In genomic region chr19:49120325-49120683, GRCh38 we compare ENCODE assay signal across 9 cellular contexts. TPM values are rescaled to one million over a fixed set of nuclear protein-coding genes. Genes with fewer than 3 reads are reported as not detected.
DNase-seq lines count a peak whose midpoint lies in the region; ATAC-seq, FAIRE-seq and TF ChIP-seq lines count a peak whose summit lies in the region.
"Had no signal": no experiment of that assay in that cellular context is flagged by ENCODE, and none has a peak within 500 bp of the region (broad histone marks: within the 10 kb centered on the region; RNA-seq: fewer than 3 reads in every experiment).

No MANE protein-coding gene starts in this region.

- H3K36me3 Mint-ChIP-seq in activated naive CD4-positive, alpha-beta T cell treated with anti-CD3 and anti-CD28 coated beads, Interleukin-2, amount 50 U/mL, for 24 hours: no peaks in the 10 kb centered on the region
- no peaks in the 10 kb centered on the region for H3K36me3 Mint-ChIP-seq in activated naive CD4-positive, alpha-beta T cell treated with anti-CD3 and anti-CD28 coated beads, Interleukin-2, amount 50 U/mL, for 72 hours
- peaks cover 4% of the 10 kb centered on the region for H3K36me3 Mint-ChIP-seq in activated CD4-positive, alpha-beta memory T cell treated with anti-CD3 and anti-CD28 coated beads, Interleukin-2, amount 10 ng/mL, durations not matched to agents 7 days and 5 days (ENCODE audit: low read depth)

- no peak for TF ChIP-seq EP300 in tibial nerve (IDR thresholded peaks at IDR 0.05)

- POLR2A ChIA-PET in activated CD4-positive, alpha-beta memory T cell treated with anti-CD3 and anti-CD28 coated beads, Interleukin-2, amount 10 ng/mL, durations not matched to agents 7 days and 5 days (lab: Charles Lee): interaction anchor here (1.2 kb wide), 1 partner anchor 9 kb away, joined by 3 read pairs; no protein-coding TSS in a partner anchor

- no peak overlapping the region for H2AFZ ChIP-seq in keratinocyte (ENCODE audit: control insufficient read depth, low read length)

- peaks cover 34% of the 10 kb centered on the region for H3K4me1 Mint-ChIP-seq in activated naive CD4-positive, alpha-beta T cell treated with anti-CD3 and anti-CD28 coated beads, Interleukin-2, amount 50 U/mL, for 24 hours
- H3K4me1 Mint-ChIP-seq in activated CD4-positive, alpha-beta memory T cell treated with anti-CD3 and anti-CD28 coated beads, Interleukin-2, amount 10 ng/mL, durations not matched to agents 7 days and 5 days: peaks cover 31% of the 10 kb centered on the region

- H3K9me1 ChIP-seq in keratinocyte (ENCODE audit: control insufficient read depth, extremely low read depth, insufficient read depth, low read length): no peaks in the 10 kb centered on the region

- no peak for ATAC-seq in activated naive CD4-positive, alpha-beta T cell treated with anti-CD3 and anti-CD28 coated beads, Interleukin-2, amount 50 U/mL, for 72 hours
- no peak for ATAC-seq in upper lobe of right lung

- no peaks in the 10 kb centered on the region for H3K27me3 ChIP-seq in keratinocyte (ENCODE audit: control insufficient read depth, extremely low read depth, insufficient read depth, low read length)
- peaks cover 0 to 7% of the 10 kb centered on the region in 2 donors for H3K27me3 ChIP-seq in tibial nerve
- no peaks in the 10 kb centered on the region for H3K27me3 ChIP-seq in upper lobe of right lung

- peak overlapping the region; percentile 81 for H3K4me3 Mint-ChIP-seq in activated naive CD4-positive, alpha-beta T cell treated with anti-CD3 and anti-CD28 coated beads, Interleukin-2, amount 50 U/mL, for 24 hours
- H3K4me3 Mint-ChIP-seq in activated CD4-positive, alpha-beta memory T cell treated with anti-CD3 and anti-CD28 coated beads, Interleukin-2, amount 10 ng/mL, durations not matched to agents 7 days and 5 days: peak overlapping the region; percentile 45

- 15 to 16% methylated on average over 11 to 12 of the region's 16 CpGs for WGBS in tibial nerve, 2 donors

- TF ChIP-seq CTCF in keratinocyte (optimal IDR thresholded peaks at IDR 0.05 in 1 of 3, IDR thresholded peaks at IDR 0.05 in 1 of 3, conservative IDR thresholded peaks at IDR 0.05 in 1 of 3; ENCODE audit: extremely low read depth in 1 of 3, insufficient read depth in 2 of 3, low read length in 3 of 3): no peak
- TF ChIP-seq CTCF in tibial nerve (IDR thresholded peaks at IDR 0.05): no peak
- no peak for TF ChIP-seq CTCF in upper lobe of right lung (IDR thresholded peaks at IDR 0.05)

- no peaks in the 10 kb centered on the region for H3K9me3 Mint-ChIP-seq in activated naive CD4-positive, alpha-beta T cell treated with anti-CD3 and anti-CD28 coated beads, Interleukin-2, amount 50 U/mL, for 24 hours
- no peaks in the 10 kb centered on the region for H3K9me3 Mint-ChIP-seq in activated naive CD4-positive, alpha-beta T cell treated with anti-CD3 and anti-CD28 coated beads, Interleukin-2, amount 50 U/mL, for 72 hours
- no peaks in the 10 kb centered on the region for H3K9me3 Mint-ChIP-seq in activated CD4-positive, alpha-beta memory T cell treated with anti-CD3 and anti-CD28 coated beads, Interleukin-2, amount 10 ng/mL, durations not matched to agents 7 days and 5 days

- peaks cover 16% of the 10 kb centered on the region for H3K4me1 ChIP-seq in keratinocyte (ENCODE audit: control insufficient read depth, extremely low read depth, insufficient read depth, low read length)
- peaks cover 0 to 40% (median 21%) of the 10 kb centered on the region in 4 donors for H3K4me1 ChIP-seq in tibial nerve
- H3K4me1 ChIP-seq in upper lobe of right lung: peaks cover 21% of the 10 kb centered on the region

- intact Hi-C loops in upper lobe of right lung (cut with DNase I): no loop called here

- H3K9me3 ChIP-seq in keratinocyte (ENCODE audit: control insufficient read depth, low read depth, low read length) (no peaks in the 10 kb centered on the region), tibial nerve (no peaks in the 10 kb centered on the region), upper lobe of right lung (no peaks in the 10 kb centered on the region)

- H3K4me2 ChIP-seq in keratinocyte (ENCODE audit: control insufficient read depth, extremely low read depth, insufficient read depth, low read depth, low read length): peak overlapping the region; percentile 88

- no peak for TF ChIP-seq POLR2A in tibial nerve (IDR thresholded peaks at IDR 0.05)

- CTCF ChIA-PET in activated CD4-positive, alpha-beta memory T cell treated with anti-CD3 and anti-CD28 coated beads, Interleukin-2, amount 10 ng/mL, durations not matched to agents 7 days and 5 days (lab: Charles Lee): interaction anchor here (1.8 kb wide), 1 partner anchor 79 kb away, joined by 6 read pairs; no protein-coding TSS in a partner anchor

- no peak for FAIRE-seq in keratinocyte (lab: Jason Lieb, UNC)
- FAIRE-seq: RCC 7860 had no signal

- H4K20me1 ChIP-seq in keratinocyte (ENCODE audit: control insufficient read depth, extremely low read depth, insufficient read depth, low read length): no peaks in the 10 kb centered on the region

- no peaks in the 10 kb centered on the region for H3K27me3 Mint-ChIP-seq in activated naive CD4-positive, alpha-beta T cell treated with anti-CD3 and anti-CD28 coated beads, Interleukin-2, amount 50 U/mL, for 24 hours
- peaks cover 22% of the 10 kb centered on the region for H3K27me3 Mint-ChIP-seq in activated CD4-positive, alpha-beta memory T cell treated with anti-CD3 and anti-CD28 coated beads, Interleukin-2, amount 10 ng/mL, durations not matched to agents 7 days and 5 days

- peak overlapping the region; percentile 55 to 85 (median 68) for H3K4me3 ChIP-seq in keratinocyte (ENCODE audit: control insufficient read depth in 2 of 3, extremely low read depth in 1 of 3, insufficient read depth in 2 of 3, low read depth in 1 of 3, low read length in 3 of 3)
- H3K4me3 ChIP-seq in tibial nerve: peak overlapping the region in 3 of 4 donors; percentile 35 to 65 (median 60)
- H3K4me3 ChIP-seq in upper lobe of right lung: no peak overlapping the region

- peak overlapping the region; percentile 68 for H3K27ac Mint-ChIP-seq in activated naive CD4-positive, alpha-beta T cell treated with anti-CD3 and anti-CD28 coated beads, Interleukin-2, amount 50 U/mL, for 24 hours
- no peak overlapping the region for H3K27ac Mint-ChIP-seq in activated naive CD4-positive, alpha-beta T cell treated with anti-CD3 and anti-CD28 coated beads, Interleukin-2, amount 50 U/mL, for 72 hours
- no peak overlapping the region for H3K27ac Mint-ChIP-seq in activated CD4-positive, alpha-beta memory T cell treated with anti-CD3 and anti-CD28 coated beads, Interleukin-2, amount 10 ng/mL, durations not matched to agents 7 days and 5 days

- no peaks in the 10 kb centered on the region for H3K36me3 ChIP-seq in keratinocyte (ENCODE audit: control insufficient read depth in 2 of 2, extremely low read depth in 1 of 2, insufficient read depth in 2 of 2, low read length in 2 of 2)
- peaks cover 0 to 3% (median 0%) of the 10 kb centered on the region in 3 donors for H3K36me3 ChIP-seq in tibial nerve
- H3K36me3 ChIP-seq in upper lobe of right lung: no peaks in the 10 kb centered on the region

- no peak overlapping the region for H3K27ac ChIP-seq in keratinocyte (ENCODE audit: control insufficient read depth, insufficient read depth, low read length)
- no peak overlapping the region for H3K27ac ChIP-seq in tibial nerve
- H3K27ac ChIP-seq in upper lobe of right lung: no peak overlapping the region

- DNase-seq in activated naive CD4-positive, alpha-beta T cell treated with anti-CD3 and anti-CD28 coated beads, Interleukin-2, amount 50 U/mL, for 72 hours (ENCODE audit: low spot score in 2 of 2): no peak
- no peak for DNase-seq in activated CD4-positive, alpha-beta memory T cell treated with anti-CD3 and anti-CD28 coated beads, Interleukin-2, amount 10 ng/mL, durations not matched to agents 7 days and 5 days
- no peak for DNase-seq in keratinocyte (ENCODE audit: low read depth, low spot score)
- no peak for DNase-seq in tibial nerve (ENCODE audit: low spot score in 2 of 2)
- DNase-seq in AML-193 (lab: John Stamatoyannopoulos, UW): no peak
- DNase-seq in NK-92 (lab: John Stamatoyannopoulos, UW; ENCODE audit: unreplicated experiment): no peak
- no peak for DNase-seq in upper lobe of right lung

- dilution Hi-C loops in keratinocyte (cut with MboI; ENCODE audit: extremely low pct_ligation_motif_present, low sequenced_read_pairs): no loop called here

- no peak overlapping the region for H3K9ac ChIP-seq in keratinocyte (ENCODE audit: control insufficient read depth, extremely low read depth, insufficient read depth, low read length)

- H3K79me2 ChIP-seq in keratinocyte (ENCODE audit: control insufficient read depth, insufficient read depth, low read length): no peaks in the 10 kb centered on the region

RNA-seq across cellular contexts. Expression of gene PPFIA3, which starts 1.0 kb away (rescaled TPM):
- 10 to 100 TPM; 10.3 to 11.3 TPM for total RNA-seq in activated naive CD4-positive, alpha-beta T cell treated with anti-CD3 and anti-CD28 coated beads, Interleukin-2, amount 50 U/mL, for 72 hours
- total RNA-seq in activated CD4-positive, alpha-beta memory T cell treated with anti-CD3 and anti-CD28 coated beads, Interleukin-2, amount 10 ng/mL, durations not matched to agents 7 days and 5 days: 1 to 10 TPM; 2.6 TPM
- 3.0 to 3.4 TPM (median 3.1 TPM) in 3 replicates for polyA plus RNA-seq in keratinocyte
- polyA plus RNA-seq in keratinocyte (2011; ENCODE audit: low read depth): 5.1 TPM
- polyA plus RNA-seq in keratinocyte (2011; cell fraction: cytosol; rRNA removed): 1.5 and 3.2 TPM in 2 replicates
- 5.8 and 7.9 TPM in 2 replicates for polyA plus RNA-seq in keratinocyte (2011; cell fraction: nucleus; rRNA removed)
- polyA plus RNA-seq in keratinocyte (2012; ENCODE audit: low replicate concordance): 4.5 and 7.7 TPM in 2 replicates
- polyA minus RNA-seq in keratinocyte: 2.6 to 4.5 TPM (median 3.4 TPM) in 3 replicates
- 6.5 TPM for polyA minus RNA-seq in keratinocyte (2011; cell fraction: cytosol; rRNA and poly(A)+ RNA removed)
- 2.0 and 3.4 TPM in 2 replicates for polyA minus RNA-seq in keratinocyte (2011; cell fraction: nucleus; rRNA and poly(A)+ RNA removed)
- total RNA-seq in tibial nerve: 1 to 10 TPM; 1.8 to 6.7 (median 3.5) TPM
- total RNA-seq in upper lobe of right lung: 10.7 TPM

RNA-seq across cellular contexts. Expression of gene C19orf73, which starts 1.4 kb away (rescaled TPM):
- total RNA-seq in activated naive CD4-positive, alpha-beta T cell treated with anti-CD3 and anti-CD28 coated beads, Interleukin-2, amount 50 U/mL, for 72 hours: 1 to 10 TPM; 1.1 TPM
- total RNA-seq in activated CD4-positive, alpha-beta memory T cell treated with anti-CD3 and anti-CD28 coated beads, Interleukin-2, amount 10 ng/mL, durations not matched to agents 7 days and 5 days: 1 to 10 TPM; 1.0 TPM
- 0.54 to 0.98 TPM (median 0.71 TPM) in 3 replicates for polyA plus RNA-seq in keratinocyte
- not detected for polyA plus RNA-seq in keratinocyte (2011; ENCODE audit: low read depth)
- polyA plus RNA-seq in keratinocyte (2011; cell fraction: cytosol; rRNA removed): 0.49 and 0.77 TPM in 2 replicates
- polyA plus RNA-seq in keratinocyte (2011; cell fraction: nucleus; rRNA removed): 0.92 and 0.99 TPM in 2 replicates
- polyA plus RNA-seq in keratinocyte (2012; ENCODE audit: low replicate concordance): 0.83 and 1.6 TPM in 2 replicates
- polyA minus RNA-seq in keratinocyte: not detected in 3 replicates
- not detected for polyA minus RNA-seq in keratinocyte (2011; cell fraction: cytosol; rRNA and poly(A)+ RNA removed)
- polyA minus RNA-seq in keratinocyte (2011; cell fraction: nucleus; rRNA and poly(A)+ RNA removed): 0.93 TPM in 1 of 2 replicates, not detected in the other
- total RNA-seq in tibial nerve (1 to 10 TPM in 3 of 4 donors, not detected in 1; 1.0 to 7.8 (median 5.0) TPM), upper lobe of right lung (1.5 TPM)

RNA-seq across cellular contexts. Expression of gene LIN7B, which starts 6.1 kb away (rescaled TPM):
- total RNA-seq in activated naive CD4-positive, alpha-beta T cell treated with anti-CD3 and anti-CD28 coated beads, Interleukin-2, amount 50 U/mL, for 72 hours: 10 to 100 TPM in 1 of 2 donors, 1 to 10 TPM in 1; 1.9 to 12.4 TPM
- total RNA-seq in activated CD4-positive, alpha-beta memory T cell treated with anti-CD3 and anti-CD28 coated beads, Interleukin-2, amount 10 ng/mL, durations not matched to agents 7 days and 5 days: 1 to 10 TPM; 4.3 to 4.7 TPM
- 1.6 to 2.8 TPM (median 1.7 TPM) in 3 replicates for polyA plus RNA-seq in keratinocyte
- polyA plus RNA-seq in keratinocyte (2011; ENCODE audit: low read depth): 6.4 TPM
- 0.58 and 0.84 TPM in 2 replicates for polyA plus RNA-seq in keratinocyte (2011; cell fraction: cytosol; rRNA removed)
- polyA plus RNA-seq in keratinocyte (2011; cell fraction: nucleus; rRNA removed): 1.9 and 4.4 TPM in 2 replicates
- 2.6 and 5.2 TPM in 2 replicates for polyA plus RNA-seq in keratinocyte (2012; ENCODE audit: low replicate concordance)
- polyA minus RNA-seq in keratinocyte: 1.1 TPM in 1 of 3 replicates, not detected in the others
- polyA minus RNA-seq in keratinocyte (2011; cell fraction: cytosol; rRNA and poly(A)+ RNA removed): not detected
- polyA minus RNA-seq in keratinocyte (2011; cell fraction: nucleus; rRNA and poly(A)+ RNA removed): not detected in 2 replicates
- total RNA-seq in tibial nerve (10 to 100 TPM; 15.7 to 24.9 (median 19.6) TPM), upper lobe of right lung (12.2 TPM)

RNA-seq across cellular contexts. Expression of gene HRC, which starts 34.9 kb away (rescaled TPM):
- not detected for total RNA-seq in activated naive CD4-positive, alpha-beta T cell treated with anti-CD3 and anti-CD28 coated beads, Interleukin-2, amount 50 U/mL, for 72 hours
- not detected for total RNA-seq in activated CD4-positive, alpha-beta memory T cell treated with anti-CD3 and anti-CD28 coated beads, Interleukin-2, amount 10 ng/mL, durations not matched to agents 7 days and 5 days
- 0.03 to 0.08 TPM in 2 of 3 replicates, not detected in the other for polyA plus RNA-seq in keratinocyte
- polyA plus RNA-seq in keratinocyte (2011; ENCODE audit: low read depth): not detected
- not detected in 2 replicates for polyA plus RNA-seq in keratinocyte (2011; cell fraction: cytosol; rRNA removed)
- 0.05 TPM in 2 replicates for polyA plus RNA-seq in keratinocyte (2011; cell fraction: nucleus; rRNA removed)
- polyA plus RNA-seq in keratinocyte (2012; ENCODE audit: low replicate concordance): not detected in 2 replicates
- polyA minus RNA-seq in keratinocyte: not detected in 3 replicates
- not detected for polyA minus RNA-seq in keratinocyte (2011; cell fraction: cytosol; rRNA and poly(A)+ RNA removed)
- not detected in 2 replicates for polyA minus RNA-seq in keratinocyte (2011; cell fraction: nucleus; rRNA and poly(A)+ RNA removed)
- 1 to 10 TPM in 3 of 4 donors, under 1 TPM in 1; 0.60 to 4.3 (median 2.6) TPM for total RNA-seq in tibial nerve
- 2.2 TPM for total RNA-seq in upper lobe of right lung

RNA-seq across cellular contexts. Expression of gene SNRNP70, which starts 35.1 kb away (rescaled TPM):
- total RNA-seq in activated naive CD4-positive, alpha-beta T cell treated with anti-CD3 and anti-CD28 coated beads, Interleukin-2, amount 50 U/mL, for 72 hours: 100 to 1,000 TPM; 127 to 233 TPM
- total RNA-seq in activated CD4-positive, alpha-beta memory T cell treated with anti-CD3 and anti-CD28 coated beads, Interleukin-2, amount 10 ng/mL, durations not matched to agents 7 days and 5 days: 100 to 1,000 TPM; 179 to 188 TPM
- 116 to 186 TPM (median 149 TPM) in 3 replicates for polyA plus RNA-seq in keratinocyte
- 104 TPM for polyA plus RNA-seq in keratinocyte (2011; ENCODE audit: low read depth)
- polyA plus RNA-seq in keratinocyte (2011; cell fraction: cytosol; rRNA removed): 39.9 and 118 TPM in 2 replicates
- 785 and 1,027 TPM in 2 replicates for polyA plus RNA-seq in keratinocyte (2011; cell fraction: nucleus; rRNA removed)
- 116 and 164 TPM in 2 replicates for polyA plus RNA-seq in keratinocyte (2012; ENCODE audit: low replicate concordance)
- polyA minus RNA-seq in keratinocyte: 36.0 to 72.2 TPM (median 45.0 TPM) in 3 replicates
- polyA minus RNA-seq in keratinocyte (2011; cell fraction: cytosol; rRNA and poly(A)+ RNA removed): 54.9 TPM
- polyA minus RNA-seq in keratinocyte (2011; cell fraction: nucleus; rRNA and poly(A)+ RNA removed): 105 and 111 TPM in 2 replicates
- total RNA-seq in tibial nerve: 100 to 1,000 TPM; 286 to 444 (median 400) TPM
- total RNA-seq in upper lobe of right lung: 179 TPM
